In genomic region chr3:126982522-126983175, GRCh38 we compare ENCODE assay signal across 8 cellular contexts. TPM values are rescaled to one million over a fixed set of nuclear protein-coding genes. Genes with fewer than 3 reads are reported as not detected.
A peak's percentile ranks its signal among the peaks of the same experiment; 100 is the strongest.
DNase-seq lines count a peak whose midpoint lies in the region; ATAC-seq, FAIRE-seq and TF ChIP-seq lines count a peak whose summit lies in the region.

Gene PLXNA1, plus strand, starts transcription at chr3:126983115. Its CDS starts 5,479 bp downstream, at chr3:126988594.

- H3K27ac ChIP-seq in WERI-Rb-1 (peak within 1 kb of the TSS; percentile 78), mammary epithelial cell (ENCODE audit: insufficient read depth, low read depth, low read length) (peak within 1 kb of the TSS; percentile 50)

- peaks cover 45% of the 10 kb centered on the region for H3K79me2 ChIP-seq in mammary epithelial cell (ENCODE audit: insufficient read depth, low read length)

- CTCF ChIA-PET in mammary epithelial cell (lab: Charles Lee; ENCODE audit: low non-redundant PET), result interaction anchor here (0.7 kb wide), 1 partner anchor 264 kb away, joined by 4 read pairs; no protein-coding TSS in a partner anchor

- intact Hi-C loops in mammary epithelial cell (cut with micrococcal nuclease), result loop anchor here (1.0 to 2.0 kb wide), 6 partner anchors 123 to 562 kb away; no protein-coding TSS in a partner anchor

- peak within 1 kb of the TSS; percentile 91 for H2AFZ ChIP-seq in mammary epithelial cell (ENCODE audit: low read depth, low read length)

- dilution Hi-C loops in mammary epithelial cell (cut with HindIII; ENCODE audit: low sequenced_read_pairs), result no loop called here

- H3K4me2 ChIP-seq in mammary epithelial cell (ENCODE audit: insufficient read depth, low read depth, low read length), result peak within 1 kb of the TSS; percentile 98

- H3K36me3 ChIP-seq in WERI-Rb-1 (peaks cover 6% of the 10 kb centered on the region; the same call in 1 of the 2 replicates), mammary epithelial cell (ENCODE audit: insufficient read depth, low read length) (no peaks in the 10 kb centered on the region)

- H3K9me3 ChIP-seq in WERI-Rb-1 (ENCODE audit: severe bottlenecking), result no peaks in the 10 kb centered on the region
- no peaks in the 10 kb centered on the region for H3K9me3 ChIP-seq in mammary epithelial cell (replicated peaks; ENCODE audit: insufficient read depth, low read length)

- ATAC-seq in HG02973 (IDR thresholded peaks at IDR 0.05; ENCODE audit: unreplicated experiment), result peak; percentile 58

- peaks cover 36% of the 10 kb centered on the region for H3K4me1 ChIP-seq in mammary epithelial cell (ENCODE audit: insufficient read depth, low read length)

- DNase-seq in 8988T (peak; percentile 99), GM18507 (ENCODE audit: extremely low spot score, insufficient read length, low read depth) (peak; percentile 89), NCI-H2081 treated with DMSO at 0.1 percent for 48 hours (lab: John Stamatoyannopoulos, UW) (peak; percentile 24), WERI-Rb-1 (peak; percentile 75), mammary epithelial cell (peak; percentile 85), iris pigment epithelial cell (ENCODE audit: low read depth) (peak; percentile 77)
- peak; percentile 69 to 78 (median 70) for DNase-seq in stimulated activated CD4-positive, alpha-beta T cell treated with anti-CD3 and anti-CD28 coated beads, Interleukin-12 subunit alpha, Interleukin-12 subunit beta, amount 100 ng/mL, for 48 hours (ENCODE audit: low read depth in 2 of 3, low spot score in 1 of 3)

- TF ChIP-seq CTCF in WERI-Rb-1 (IDR thresholded peaks at IDR 0.05; ENCODE audit: low read depth, low read length) (peak; percentile 91), mammary epithelial cell (conservative IDR thresholded peaks at IDR 0.05 in 1 of 2, IDR thresholded peaks at IDR 0.05 in 1 of 2; ENCODE audit: extremely low read depth in 1 of 2, insufficient read depth in 1 of 2, low read depth in 1 of 2, low read length in 2 of 2) (peak; percentile 81 to 89)

- H3K27me3 ChIP-seq in WERI-Rb-1 (ENCODE audit: insufficient read depth, low read depth, severe bottlenecking) (no peaks in the 10 kb centered on the region), mammary epithelial cell (ENCODE audit: insufficient read depth, low read length) (no peaks in the 10 kb centered on the region)

- in situ Hi-C loops in mammary epithelial cell (cut with MboI; ENCODE audit: low sequenced_read_pairs in 2 of 2), result loop anchor here (5.0 to 10.0 kb wide), 3 partner anchors 228 to 472 kb away; no protein-coding TSS in a partner anchor

- H4K20me1 ChIP-seq in mammary epithelial cell (ENCODE audit: insufficient read depth, low read length), result peaks cover 6% of the 10 kb centered on the region

- H3K9ac ChIP-seq in mammary epithelial cell (ENCODE audit: insufficient read depth, low read length), result peak within 1 kb of the TSS; percentile 52

- WGBS in mammary epithelial cell (ENCODE audit: low coverage, missing lambda C conversion rate), result 1% methylated on average over 26 of the region's 88 CpGs

- no TSS peak for BruUV-seq in mammary epithelial cell (replicated peaks; lab: Mats Ljungman, UMichigan)

- peak; percentile 90 for FAIRE-seq in GM18507 (lab: Jason Lieb, UNC)

- H3K4me3 ChIP-seq in WERI-Rb-1 (ENCODE audit: low read depth, low read length), result peak within 1 kb of the TSS; percentile 63
- peak within 1 kb of the TSS; percentile 70 to 81 (median 71) for H3K4me3 ChIP-seq in mammary epithelial cell (replicated peaks in 1 of 3; ENCODE audit: insufficient read depth in 1 of 3, low read depth in 2 of 3, low read length in 3 of 3)

RNA-seq across cellular contexts. Expression of gene PLXNA1, which starts in this region (rescaled TPM):
- 100 to 1,000 TPM; 104 to 156 TPM for total RNA-seq in mammary epithelial cell
- 82.4 TPM for polyA plus RNA-seq in mammary epithelial cell
- 125 TPM for polyA minus RNA-seq in mammary epithelial cell

Comparison
In these comparisons a context has a peak if more than half of its experiments do, and no peak if none do; other contexts are left out.
1. Peak in every context shown above with its lines: DNase-seq, ATAC-seq, H3K4me3 ChIP-seq and H3K27ac ChIP-seq.
2. DNase-seq: peak in every context shown above with its lines; median percentile 99 in 8988T; 89 in GM18507; 85 in mammary epithelial cell; 77 in iris pigment epithelial cell; 75 in WERI-Rb-1; 70 in stimulated activated CD4-positive, alpha-beta T cell treated with anti-CD3 and anti-CD28 coated beads, Interleukin-12 subunit alpha, Interleukin-12 subunit beta, amount 100 ng/mL, for 48 hours; 24 in NCI-H2081 treated with DMSO at 0.1 percent for 48 hours.